In genomic region chr3:62003833-62004232, GRCh38 we compare ENCODE assay signal across 1 cellular context.
TF ChIP-seq lines count a peak whose summit lies in the region.

No MANE protein-coding gene starts in this region.

TF ChIP-seq in IMR-90, 13 proteins besides CTCF, POLR2A, EP300 and RAD21 (continued from another document):
- TF ChIP-seq FOS (IDR thresholded peaks at IDR 0.05; ENCODE audit: low read depth, low read length) (no peak), BHLHE40 (IDR thresholded peaks at IDR 0.05; ENCODE audit: low read depth, low read length) (no peak), MAFK (IDR thresholded peaks at IDR 0.05; ENCODE audit: low read depth, low read length) (no peak)
